8 cellular contexts compared by ENCODE assay signal in the genomic region with DNA sequence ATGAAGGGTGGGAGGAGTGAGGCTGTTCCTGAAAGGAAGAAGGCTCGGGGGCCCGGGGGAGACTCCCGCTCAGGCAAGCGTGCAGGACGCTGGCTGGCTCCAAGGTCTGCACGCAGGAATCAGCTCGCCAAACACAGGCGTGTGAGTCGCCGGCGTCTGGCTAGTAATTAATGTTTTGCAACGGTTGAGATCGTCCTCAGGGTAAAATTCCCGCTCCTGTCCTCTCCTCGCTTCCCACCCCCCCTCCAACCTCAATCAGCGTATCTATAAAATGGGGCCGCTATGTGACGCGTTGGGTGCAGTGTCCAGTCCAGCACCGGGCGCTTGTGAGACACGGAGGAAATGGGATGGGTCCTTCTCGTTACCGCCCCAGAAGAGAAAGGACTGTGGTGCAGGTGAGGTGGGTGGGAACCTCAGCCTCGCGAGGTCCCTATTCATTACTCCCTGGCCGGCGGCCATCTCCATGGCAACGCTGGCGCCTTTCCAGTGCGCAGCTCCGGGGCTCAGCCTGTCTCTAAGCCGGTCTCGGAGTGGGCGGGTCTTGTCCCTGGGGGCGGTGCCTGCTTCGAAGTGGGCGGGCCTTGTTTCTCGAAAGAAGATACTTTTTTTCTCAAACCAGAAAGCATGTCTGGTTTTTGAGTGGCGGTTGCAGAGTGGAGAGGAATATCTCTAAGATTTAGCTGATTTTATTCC. TPM values are rescaled to one million over a fixed set of nuclear protein-coding genes. Genes with fewer than 3 reads are reported as not detected.
DNase-seq lines count a peak whose midpoint lies in the region; TF ChIP-seq lines count a peak whose summit lies in the region.

No MANE protein-coding gene starts in this region.

- H3K9me2 ChIP-seq in OCI-LY1 (ENCODE audit: low read depth, low read length), result no peaks in the 10 kb centered on the region

- 1% methylated on average over 40 of the region's 40 CpGs for WGBS in HUES64

- peak; percentile 97 for DNase-seq in GM20000 (ENCODE audit: low spot score)
- DNase-seq in activated T-cell treated with anti-CD3 and anti-CD28 coated beads for 24 hours (ENCODE audit: low read depth), result peak; percentile 93
- peak; percentile 97 for DNase-seq in epidermal melanocyte (ENCODE audit: insufficient read length, low spot score)
- DNase-seq in middle frontal gyrus (ENCODE audit: extremely low spot score, low spot score), result peak; percentile 58
- DNase-seq in stimulated activated CD8-positive, alpha-beta memory T cell treated with anti-CD3 and anti-CD28 coated beads, Interleukin-15, amount 100 ng/mL, for 48 hours (ENCODE audit: low read depth in 2 of 2), result peak; percentile 87 to 91

- H3K9me3 ChIP-seq in BLaER1 treated with 17β-estradiol and CSF1 and Interleukin-3, amounts not matched to agents 10 nM and 100 nM (replicated peaks in 1 of 11), result no peaks in the 10 kb centered on the region
- H3K9me3 ChIP-seq in HUES64 (ENCODE audit: insufficient read depth, low read depth, low read length), result no peaks in the 10 kb centered on the region
- no peaks in the 10 kb centered on the region for H3K9me3 ChIP-seq in OCI-LY1 (ENCODE audit: low read length)

- TF ChIP-seq CTCF in GM20000 (IDR thresholded peaks at IDR 0.05; ENCODE audit: extremely low read depth, missing control alignments) (no peak), OCI-LY1 (IDR thresholded peaks at IDR 0.05; ENCODE audit: low read length) (no peak)

- H4K20me1 ChIP-seq in BLaER1 treated with 17β-estradiol and CSF1 and Interleukin-3, amounts not matched to agents 10 nM and 100 nM, result peaks cover 0 to 2% (median 0%) of the 10 kb centered on the region in 11 experiments; a peak in 1 of 22 replicates
- H4K20me1 ChIP-seq in OCI-LY1 (ENCODE audit: insufficient read depth, low read length), result no peaks in the 10 kb centered on the region

- H3K27ac ChIP-seq in BLaER1 treated with 17β-estradiol and CSF1 and Interleukin-3, amounts not matched to agents 10 nM and 100 nM, result peak overlapping the region in 8 of 11 experiments; percentile 33 to 86 (median 78); a peak in 14 of 22 replicates
- H3K27ac ChIP-seq in HUES64 (ENCODE audit: low read depth, low read length) (no peak overlapping the region; the same call in 1 of the 2 replicates), OCI-LY1 (ENCODE audit: low read depth, low read length, poor library complexity, severe bottlenecking) (no peak overlapping the region)

- no peaks in the 10 kb centered on the region for H3K79me2 ChIP-seq in OCI-LY1 (ENCODE audit: insufficient read depth, low read length)

- peak overlapping the region; percentile 48 to 70 (median 56) for H3K4me3 ChIP-seq in BLaER1 treated with 17β-estradiol and CSF1 and Interleukin-3, amounts not matched to agents 10 nM and 100 nM
- H3K4me3 ChIP-seq in HUES64 (ENCODE audit: low read length), result peak overlapping the region; percentile 55
- H3K4me3 ChIP-seq in OCI-LY1 (ENCODE audit: low read depth, low read length, poor library complexity, severe bottlenecking), result peak overlapping the region; percentile 45

- H3K4me2 ChIP-seq in BLaER1 treated with 17β-estradiol and CSF1 and Interleukin-3, amounts not matched to agents 10 nM and 100 nM, result peak overlapping the region; percentile 84 to 98 (median 92)
- H3K4me2 ChIP-seq in OCI-LY1 (ENCODE audit: low read length), result peak overlapping the region; percentile 55

- H3K27me3 ChIP-seq in BLaER1 treated with 17β-estradiol and CSF1 and Interleukin-3, amounts not matched to agents 10 nM and 100 nM, result no peaks in the 10 kb centered on the region
- H3K27me3 ChIP-seq in HUES64 (ENCODE audit: insufficient read depth, low read length) (no peaks in the 10 kb centered on the region), OCI-LY1 (ENCODE audit: insufficient read depth, low read length) (no peaks in the 10 kb centered on the region; the same call in 1 of the 2 replicates)

- H3F3A ChIP-seq in OCI-LY1 (ENCODE audit: insufficient read depth, low read length), result no peaks in the 10 kb centered on the region

- H2AFZ ChIP-seq in OCI-LY1 (ENCODE audit: low read length), result no peak overlapping the region

- peaks cover 18 to 42% (median 31%) of the 10 kb centered on the region in 10 experiments for H3K4me1 ChIP-seq in BLaER1 treated with 17β-estradiol and CSF1 and Interleukin-3, amounts not matched to agents 10 nM and 100 nM
- peaks cover 11% of the 10 kb centered on the region; the same call in 1 of the 2 replicates for H3K4me1 ChIP-seq in HUES64 (ENCODE audit: insufficient read depth, low read length)
- peaks cover 15% of the 10 kb centered on the region for H3K4me1 ChIP-seq in OCI-LY1 (ENCODE audit: insufficient read depth, low read length, severe bottlenecking)

- H3K36me3 ChIP-seq in BLaER1 treated with 17β-estradiol and CSF1 and Interleukin-3, amounts not matched to agents 10 nM and 100 nM, result peaks cover 3 to 16% (median 8%) of the 10 kb centered on the region in 11 experiments; a peak in 20 of 22 replicates
- H3K36me3 ChIP-seq in HUES64 (ENCODE audit: insufficient read depth, low read length), result no peaks in the 10 kb centered on the region; the same call in 1 of the 2 replicates
- no peaks in the 10 kb centered on the region for H3K36me3 ChIP-seq in OCI-LY1 (ENCODE audit: insufficient read depth, low read length)

- H3K9ac ChIP-seq in BLaER1 treated with 17β-estradiol and CSF1 and Interleukin-3, amounts not matched to agents 10 nM and 100 nM, result peak overlapping the region in 10 of 11 experiments; percentile 17 to 78 (median 62); a peak in 18 of 22 replicates
- H3K9ac ChIP-seq in HUES64 (ENCODE audit: low read depth, low read length), result peak overlapping the region; percentile 7; the same call in 1 of the 2 replicates
- H3K9ac ChIP-seq in OCI-LY1 (ENCODE audit: low read length), result no peak overlapping the region

RNA-seq across cellular contexts. Expression of gene ZNF579, which starts 6.5 kb away (rescaled TPM):
- 13.6 TPM for polyA plus RNA-seq in HUES64 (2013, experiment 1 of 2)
- polyA plus RNA-seq in HUES64 (2013, experiment 2 of 2), result 15.6 TPM

RNA-seq across cellular contexts. Expression of gene FIZ1, which starts 12.2 kb away (rescaled TPM):
- 14.2 TPM for polyA plus RNA-seq in HUES64 (2013, experiment 1 of 2)
- 15.8 TPM for polyA plus RNA-seq in HUES64 (2013, experiment 2 of 2)

RNA-seq across cellular contexts. Expression of gene ZNF524, which starts 13.0 kb away (rescaled TPM):
- polyA plus RNA-seq in HUES64 (2013, experiment 1 of 2), result 2.6 TPM
- polyA plus RNA-seq in HUES64 (2013, experiment 2 of 2), result 4.1 TPM

RNA-seq across cellular contexts. Expression of gene ZNF865, which starts 18.3 kb away (rescaled TPM):
- 8.5 TPM for polyA plus RNA-seq in HUES64 (2013, experiment 1 of 2)
- 11.0 TPM for polyA plus RNA-seq in HUES64 (2013, experiment 2 of 2)

RNA-seq across cellular contexts. Expression of gene ZNF784, which starts 37.2 kb away (rescaled TPM):
- polyA plus RNA-seq in HUES64 (2013, experiment 1 of 2), result 7.1 TPM
- polyA plus RNA-seq in HUES64 (2013, experiment 2 of 2), result 10.1 TPM

Comparison
In these comparisons a context has a peak if more than half of its experiments do, and no peak if none do; other contexts are left out.
1. H3K27ac ChIP-seq: peak in BLaER1 treated with 17β-estradiol and CSF1 and Interleukin-3, amounts not matched to agents 10 nM and 100 nM (8 of 11); none in HUES64 (single experiment) and OCI-LY1 (single experiment).
2. Peak in every context shown above with its lines, with median percentiles within 50 percentile points of each other: H3K4me3 ChIP-seq and DNase-seq.